16 cellular contexts compared by ENCODE assay signal in genomic region chr10:95309958-95310357, GRCh38. TPM values are rescaled to one million over a fixed set of nuclear protein-coding genes. Genes with fewer than 3 reads are reported as not detected.
DNase-seq lines count a peak whose midpoint lies in the region; ATAC-seq and TF ChIP-seq lines count a peak whose summit lies in the region.
"Had no signal": no experiment of that assay in that cellular context is flagged by ENCODE, and none has a peak within 500 bp of the region (broad histone marks: within the 10 kb centered on the region; RNA-seq: fewer than 3 reads in every experiment).

No MANE protein-coding gene starts in this region.

- TF ChIP-seq POLR2A in IMR-90 (IDR thresholded peaks at IDR 0.05; ENCODE audit: low read depth, low read length) (no peak), erythroblast (IDR thresholded peaks at IDR 0.05; ENCODE audit: low read length) (no peak)

- peak overlapping the region in 1 of 2 experiments; percentile 54; a peak in 1 of 4 replicates for H4K8ac ChIP-seq in IMR-90 (ENCODE audit: low read depth in 2 of 2, low read length in 2 of 2)

- peak; percentile 50 for ATAC-seq in GM18519 (IDR thresholded peaks at IDR 0.05; ENCODE audit: low FRiP score, unreplicated experiment)
- peak; percentile 60 for ATAC-seq in GM21423 (IDR thresholded peaks at IDR 0.05; ENCODE audit: unreplicated experiment)
- ATAC-seq in IMR-90 (ENCODE audit: low read depth), result no peak
- ATAC-seq: sciatic nerve had no signal

- H3K14ac ChIP-seq in IMR-90 (replicated peaks; ENCODE audit: low read depth, low read length), result peak overlapping the region; percentile 85; the same call in 1 of the 2 replicates

- TF ChIP-seq CTCF in IMR-90 (conservative IDR thresholded peaks at IDR 0.05; ENCODE audit: low read depth, low read length), result no peak

- H3K4ac ChIP-seq in IMR-90 (ENCODE audit: low read depth, low read length), result peak overlapping the region; percentile 66; the same call in 1 of the 2 replicates

- intact Hi-C loops in IMR-90 (cut with micrococcal nuclease), result no loop called here

- H3K36me3 ChIP-seq in IMR-90 (ENCODE audit: control insufficient read depth, insufficient read depth, low read length), result no peaks in the 10 kb centered on the region
- H3K36me3 ChIP-seq in muscle layer of duodenum (ENCODE audit: control insufficient read depth in 1 of 2, insufficient read depth in 2 of 2, low read length in 2 of 2), result peaks cover 9 to 21% of the 10 kb centered on the region in 2 donors

- CTCF ChIA-PET in IMR-90 (lab: Yijun Ruan, JAX), result interaction anchor here (1.2 kb wide), 1 partner anchor 63 kb away, joined by 3 read pairs; no protein-coding TSS in a partner anchor

- no peak overlapping the region for H2AFZ ChIP-seq in IMR-90 (replicated peaks; ENCODE audit: low read length, poor library complexity)

- H3K27ac ChIP-seq in IMR-90 (ENCODE audit: insufficient read depth, low read length) (no peak overlapping the region), muscle layer of duodenum (ENCODE audit: low read length) (peak overlapping the region; percentile 30)
- H3K27ac ChIP-seq: SK-N-MC had no signal

- peaks cover 8% of the 10 kb centered on the region; the same call in 1 of the 2 replicates for H3K9me1 ChIP-seq in IMR-90 (ENCODE audit: insufficient read depth, low read length)

- peak overlapping the region; percentile 91; the same call in 1 of the 2 replicates for H2BK120ac ChIP-seq in IMR-90 (ENCODE audit: low read depth, low read length)

- POLR2A ChIA-PET in IMR-90 (lab: Charles Lee; ENCODE audit: unreplicated experiment), result no interaction called here

- H3K79me1 ChIP-seq in IMR-90 (ENCODE audit: low read depth in 1 of 2, low read length in 2 of 2), result no peaks in the 10 kb centered on the region

- H3K4me3 ChIP-seq in IMR-90 (ENCODE audit: insufficient read depth, low read depth, low read length), result no peak overlapping the region
- H3K4me3 ChIP-seq in muscle layer of duodenum (ENCODE audit: low read depth in 1 of 2, low read length in 2 of 2), result no peak overlapping the region
- H3K4me3 ChIP-seq: SK-N-MC had no signal

- H3K18ac ChIP-seq in IMR-90 (ENCODE audit: low read depth, low read length), result peak overlapping the region; percentile 79; the same call in 1 of the 2 replicates

- no peak overlapping the region for H3K9ac ChIP-seq in IMR-90 (ENCODE audit: low read depth, low read length)

- H3K27me3 ChIP-seq in IMR-90 (ENCODE audit: control insufficient read depth, insufficient read depth, low read length) (peaks cover 3% of the 10 kb centered on the region; the same call in 1 of the 2 replicates), muscle layer of duodenum (ENCODE audit: low read depth, low read length) (no peaks in the 10 kb centered on the region)

- H3K9me3 ChIP-seq in IMR-90 (ENCODE audit: control insufficient read depth, insufficient read depth, low read length) (no peaks in the 10 kb centered on the region), muscle layer of duodenum (ENCODE audit: control insufficient read depth in 1 of 2, low read length in 2 of 2) (no peaks in the 10 kb centered on the region)

- H3K23ac ChIP-seq in IMR-90 (ENCODE audit: low read depth, low read length), result peak overlapping the region; percentile 3

- H3K56ac ChIP-seq in IMR-90 (ENCODE audit: extremely low read depth, insufficient read depth, low read length), result no peak overlapping the region

- peak overlapping the region; percentile 38; the same call in 1 of the 2 replicates for H2BK20ac ChIP-seq in IMR-90 (ENCODE audit: low read depth, low read length)

- peaks cover 16% of the 10 kb centered on the region for H3K4me1 ChIP-seq in IMR-90 (ENCODE audit: control insufficient read depth, insufficient read depth, low read length)
- peaks cover 4 to 29% of the 10 kb centered on the region in 2 donors for H3K4me1 ChIP-seq in muscle layer of duodenum (ENCODE audit: control insufficient read depth in 1 of 2, insufficient read depth in 2 of 2, low read length in 2 of 2)

- H2AK5ac ChIP-seq in IMR-90 (ENCODE audit: low read depth, low read length), result no peak overlapping the region

- H4K91ac ChIP-seq in IMR-90 (ENCODE audit: insufficient read depth, low read depth, low read length), result no peak overlapping the region

- no CpG with 5 or more reads among the region's 1 CpG for WGBS in IMR-90 (ENCODE audit: extremely low coverage in 2 of 2, insufficient read length in 1 of 2), 2 experiments

- H4K5ac ChIP-seq in IMR-90 (ENCODE audit: low read depth, low read length), result peak overlapping the region; percentile 3; the same call in 1 of the 2 replicates

- BruUV-seq in IMR-90 (replicated peaks; lab: Mats Ljungman, UMichigan), result no TSS peak

- H2BK5ac ChIP-seq in IMR-90 (ENCODE audit: low read depth, low read length, poor library complexity, severe bottlenecking), result peak overlapping the region; percentile 11

- H2BK15ac ChIP-seq in IMR-90 (ENCODE audit: low read depth, low read length), result peak overlapping the region; percentile 79; the same call in 2 of the 3 replicates

- in situ Hi-C loops in IMR-90 (cut with MboI; ENCODE audit: low sequenced_read_pairs), result no loop called here

- H4K20me1 ChIP-seq in IMR-90 (ENCODE audit: insufficient read depth, low read length), result peaks cover 3% of the 10 kb centered on the region; the same call in 1 of the 2 replicates

- peak overlapping the region; percentile 27; the same call in 1 of the 2 replicates for H3K4me2 ChIP-seq in IMR-90 (ENCODE audit: low read depth, low read length)

- dilution Hi-C loops in IMR-90 (cut with HindIII; ENCODE audit: low sequenced_read_pairs, unreplicated experiment), result no loop called here

- TF ChIP-seq RAD21 in IMR-90 (IDR thresholded peaks at IDR 0.05; ENCODE audit: low read length), result no peak

- DNase-seq in IMR-90 (no peak), erythroblast (lab: John Stamatoyannopoulos, UW) (no peak), retina (no peak), COLO829 (ENCODE audit: low spot score) (no peak)
- no peak for DNase-seq in stimulated activated CD4-positive, alpha-beta T cell treated with anti-CD3 and anti-CD28 coated beads, Interleukin-1b, Interleukin-23, amount 100 ng/mL, for 48 hours
- DNase-seq: activated CD4-positive, CD25-positive, alpha-beta regulatory T cell; effector memory CD4-positive, alpha-beta T cell; NCI-H1694; NCI-H82; nephron progenitor cell; trophoblast cell had no signal

- H2AK9ac ChIP-seq in IMR-90 (replicated peaks; ENCODE audit: low read depth, low read length, poor library complexity), result no peak overlapping the region

TF ChIP-seq in IMR-90, 13 proteins besides CTCF, POLR2A, EP300 and RAD21:
- TF ChIP-seq CEBPB (IDR thresholded peaks at IDR 0.05; ENCODE audit: low read depth, low read length) (no peak), MAFK (IDR thresholded peaks at IDR 0.05; ENCODE audit: low read depth, low read length) (no peak), RCOR1 (IDR thresholded peaks at IDR 0.05; ENCODE audit: insufficient replicate concordance, low read length) (no peak), FOS (IDR thresholded peaks at IDR 0.05; ENCODE audit: low read depth, low read length) (no peak), MXI1 (IDR thresholded peaks at IDR 0.05; ENCODE audit: borderline replicate concordance, low read depth, low read length) (no peak), MAZ (IDR thresholded peaks at IDR 0.05; ENCODE audit: borderline replicate concordance, low read depth, low read length) (no peak), RFX5 (IDR thresholded peaks at IDR 0.05; ENCODE audit: low read depth, low read length) (no peak), NFE2L2 (IDR thresholded peaks at IDR 0.05; ENCODE audit: low read depth, low read length) (no peak), SMC3 (IDR thresholded peaks at IDR 0.05; ENCODE audit: low read depth, low read length) (no peak), CHD1 (IDR thresholded peaks at IDR 0.05; ENCODE audit: low read depth, low read length) (no peak)
- TF ChIP-seq, protein P1, sequence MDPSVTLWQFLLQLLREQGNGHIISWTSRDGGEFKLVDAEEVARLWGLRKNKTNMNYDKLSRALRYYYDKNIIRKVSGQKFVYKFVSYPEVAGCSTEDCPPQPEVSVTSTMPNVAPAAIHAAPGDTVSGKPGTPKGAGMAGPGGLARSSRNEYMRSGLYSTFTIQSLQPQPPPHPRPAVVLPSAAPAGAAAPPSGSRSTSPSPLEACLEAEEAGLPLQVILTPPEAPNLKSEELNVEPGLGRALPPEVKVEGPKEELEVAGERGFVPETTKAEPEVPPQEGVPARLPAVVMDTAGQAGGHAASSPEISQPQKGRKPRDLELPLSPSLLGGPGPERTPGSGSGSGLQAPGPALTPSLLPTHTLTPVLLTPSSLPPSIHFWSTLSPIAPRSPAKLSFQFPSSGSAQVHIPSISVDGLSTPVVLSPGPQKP (IDR thresholded peaks at IDR 0.05; ENCODE audit: borderline replicate concordance, low read depth, low read length), result no peak

RNA-seq across cellular contexts. Expression of gene PDLIM1, which starts 19.2 kb away (rescaled TPM):
- total RNA-seq in IMR-90 (2012; rRNA removed), result 27.5 and 30.1 TPM in 2 replicates
- 179 and 187 TPM in 2 replicates for polyA plus RNA-seq in IMR-90 (2012; rRNA removed)
- polyA plus RNA-seq in IMR-90 (2012; cell fraction: cytosol; rRNA removed), result 120 and 255 TPM in 2 replicates
- 44.1 and 131 TPM in 2 replicates for polyA plus RNA-seq in IMR-90 (2012; cell fraction: nucleus; rRNA removed; ENCODE audit: low replicate concordance)
